ENCODE assay signal across 10 cellular contexts in the genomic region with DNA sequence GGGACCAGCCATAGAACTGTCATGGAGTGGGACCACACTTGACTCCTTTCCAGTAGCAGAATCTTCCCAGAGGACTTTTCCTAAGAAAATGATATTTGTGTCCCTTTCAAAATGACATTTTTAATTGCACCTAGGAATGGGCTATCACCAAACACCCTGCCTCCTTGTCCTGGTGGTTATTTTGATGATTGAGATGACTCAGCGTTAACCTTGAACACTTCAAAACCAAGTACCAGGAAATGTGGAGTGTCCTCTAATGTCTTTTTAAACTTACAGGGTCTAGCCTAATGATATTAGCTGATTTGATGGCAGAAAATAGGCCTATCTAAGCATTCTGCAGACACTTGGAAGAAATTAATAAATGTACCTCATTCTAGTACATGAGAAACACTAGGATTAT.
"Had no signal": no experiment of that assay in that cellular context is flagged by ENCODE, and none has a peak within 500 bp of the region (broad histone marks: within the 10 kb centered on the region; RNA-seq: fewer than 3 reads in every experiment).

No MANE protein-coding gene starts in this region.

- H3K36me3 ChIP-seq: transverse colon, vagina had no signal

- H3K4me3 ChIP-seq: dorsolateral prefrontal cortex, transverse colon, vagina had no signal

- DNase-seq: activated CD4-positive, alpha-beta memory T cell treated with anti-CD3 and anti-CD28 coated beads, Interleukin-2, amount 10 ng/mL, durations not matched to agents 7 days and 5 days; activated naive CD4-positive, alpha-beta T cell treated with anti-CD3 and anti-CD28 coated beads for 36 hours; activated T-cell treated with anti-CD3 and anti-CD28 coated beads, Interleukin-2, amount 50 U/mL, for 24 hours; central memory CD4-positive, alpha-beta T cell; dorsolateral prefrontal cortex; foreskin fibroblast; retina; stimulated activated naive CD4-positive, alpha-beta T cell; transverse colon had no signal

- H3K9me3 ChIP-seq: transverse colon, vagina had no signal

- H3K27me3 ChIP-seq: dorsolateral prefrontal cortex, transverse colon, vagina had no signal

- H3K27ac ChIP-seq: transverse colon, vagina had no signal
